ENCODE assay signal across 15 cellular contexts in genomic region chr9:110028281-110029075, GRCh38.
A peak's percentile ranks its signal among the peaks of the same experiment; 100 is the strongest.
DNase-seq lines count a peak whose midpoint lies in the region; ATAC-seq and TF ChIP-seq lines count a peak whose summit lies in the region.
"Had no signal": no experiment of that assay in that cellular context is flagged by ENCODE, and none has a peak within 500 bp of the region (broad histone marks: within the 10 kb centered on the region; RNA-seq: fewer than 3 reads in every experiment).

No MANE protein-coding gene starts in this region.

- no peak overlapping the region for H2AFZ ChIP-seq in trophoblast cell (ENCODE audit: insufficient read depth, low read length, poor library complexity)

- no peak overlapping the region for H3K4me2 ChIP-seq in trophoblast cell (ENCODE audit: low read length)

- H4K8ac ChIP-seq in trophoblast cell (ENCODE audit: low read depth, low read length): no peak overlapping the region

- H3K4ac ChIP-seq in trophoblast cell (ENCODE audit: low read depth, low read length): no peak overlapping the region

- no peaks in the 10 kb centered on the region for H3K9me3 ChIP-seq in trophoblast cell (ENCODE audit: insufficient read depth, low read depth, low read length)
- H3K9me3 ChIP-seq: neutrophil had no signal

- no peaks in the 10 kb centered on the region for H3K9me3 Mint-ChIP-seq in HFFc6
- H3K9me3 Mint-ChIP-seq in activated naive CD4-positive, alpha-beta T cell treated with anti-CD3 and anti-CD28 coated beads for 36 hours: no peaks in the 10 kb centered on the region
- H3K9me3 Mint-ChIP-seq: activated B cell treated with CpG ODN at 0.5 μM for 24 hours, T-cell had no signal

- H3K36me3 Mint-ChIP-seq in HFFc6 (ENCODE audit: low read depth): no peaks in the 10 kb centered on the region; the same call in none of the 2 replicates
- no peaks in the 10 kb centered on the region for H3K36me3 Mint-ChIP-seq in activated naive CD4-positive, alpha-beta T cell treated with anti-CD3 and anti-CD28 coated beads for 36 hours (ENCODE audit: low read depth)
- H3K36me3 Mint-ChIP-seq: activated naive CD4-positive, alpha-beta T cell treated with anti-CD3 and anti-CD28 coated beads, Interleukin-2, amount 10 ng/mL, durations not matched to agents 7 days and 5 days; T-cell had no signal

- CTCF ChIA-PET in activated naive CD4-positive, alpha-beta T cell treated with anti-CD3 and anti-CD28 coated beads for 36 hours (lab: Charles Lee): interaction anchor here (0.6 to 1.2 kb wide), 2 partner anchors 14 to 17 kb away, joined by 3 read pairs; no protein-coding TSS in a partner anchor

- WGBS in trophoblast cell (ENCODE audit: extremely low coverage, insufficient coverage, insufficient read length): no CpG with 5 or more reads among the region's 8 CpGs

- no peak overlapping the region; the same call in 1 of the 2 replicates for H3K4me3 Mint-ChIP-seq in HFFc6
- H3K4me3 Mint-ChIP-seq in activated naive CD4-positive, alpha-beta T cell treated with anti-CD3 and anti-CD28 coated beads for 36 hours: no peak overlapping the region
- H3K4me3 Mint-ChIP-seq: activated B cell treated with CpG ODN at 0.5 μM for 24 hours; activated naive CD4-positive, alpha-beta T cell treated with anti-CD3 and anti-CD28 coated beads, Interleukin-2, amount 10 ng/mL, durations not matched to agents 7 days and 5 days; T-cell had no signal

- no peak overlapping the region for H3K9ac ChIP-seq in trophoblast cell (ENCODE audit: low read length)

- H3K27ac ChIP-seq in trophoblast cell (ENCODE audit: low read depth, low read length): no peak overlapping the region

- H3K18ac ChIP-seq in trophoblast cell (ENCODE audit: low read length): no peak overlapping the region

- peaks cover 73% of the 10 kb centered on the region for H3K4me1 Mint-ChIP-seq in HFFc6 (ENCODE audit: low read depth)
- H3K4me1 Mint-ChIP-seq in activated naive CD4-positive, alpha-beta T cell treated with anti-CD3 and anti-CD28 coated beads for 36 hours (ENCODE audit: low read depth): peaks cover 17% of the 10 kb centered on the region

- H4K91ac ChIP-seq in trophoblast cell (ENCODE audit: low read depth, low read length): peak overlapping the region; percentile 45

- no peak overlapping the region for H4K12ac ChIP-seq in trophoblast cell (ENCODE audit: low read depth, low read length)

- peak overlapping the region; percentile 87 for H2BK120ac ChIP-seq in trophoblast cell (ENCODE audit: insufficient read depth, low read length, poor library complexity)

- H2BK12ac ChIP-seq in trophoblast cell (ENCODE audit: low read length): no peak overlapping the region

- H3K27me3 ChIP-seq in trophoblast cell (ENCODE audit: insufficient read depth, low read length): no peaks in the 10 kb centered on the region

- DNase-seq in HFFc6 (no peak), astrocyte of the spinal cord (ENCODE audit: low read depth, low spot score) (peak; percentile 38), left ventricle myocardium superior (no peak), trophoblast cell (no peak), omental fat pad (ENCODE audit: low spot score) (no peak), dedifferentiated amniotic fluid mesenchymal stem cell (ENCODE audit: extremely low spot score) (no peak)
- no peak for DNase-seq in activated naive CD4-positive, alpha-beta T cell treated with anti-CD3 and anti-CD28 coated beads for 36 hours
- DNase-seq: activated B cell treated with CpG ODN at 0.5 μM for 24 hours; activated CD8-positive, alpha-beta memory T cell treated with anti-CD3 and anti-CD28 coated beads, Interleukin-2, amount 50 U/mL, for 4 hours; activated naive CD4-positive, alpha-beta T cell treated with anti-CD3 and anti-CD28 coated beads, Interleukin-2, amount 10 ng/mL, durations not matched to agents 7 days and 5 days; Calu3; GOT3; T-cell had no signal

- H3K36me3 ChIP-seq in trophoblast cell (ENCODE audit: control insufficient read depth in 1 of 2, insufficient read depth in 2 of 2, low read length in 2 of 2): no peaks in the 10 kb centered on the region
- H3K36me3 ChIP-seq: neutrophil had no signal

- H3K79me1 ChIP-seq in trophoblast cell (ENCODE audit: low read length): peaks cover 5% of the 10 kb centered on the region

- no peak for TF ChIP-seq CTCF in HFFc6 (IDR thresholded peaks at IDR 0.05)
- TF ChIP-seq CTCF in astrocyte of the spinal cord (IDR thresholded peaks at IDR 0.05; ENCODE audit: low read depth, low read length): no peak
- TF ChIP-seq CTCF in omental fat pad (IDR thresholded peaks at IDR 0.05): no peak

- H3K4me1 ChIP-seq in trophoblast cell (ENCODE audit: control insufficient read depth in 1 of 2, insufficient read depth in 2 of 2, low read length in 2 of 2): peaks cover 7 to 9% of the 10 kb centered on the region in 2 experiments

- no peaks in the 10 kb centered on the region for H3K79me2 ChIP-seq in trophoblast cell (ENCODE audit: control insufficient read depth, insufficient read depth, low read length, poor library complexity)

- H3K23ac ChIP-seq in trophoblast cell (ENCODE audit: low read length): no peak overlapping the region

- peak overlapping the region; percentile 86; the same call in 1 of the 2 replicates for H3K27ac Mint-ChIP-seq in HFFc6
- no peak overlapping the region for H3K27ac Mint-ChIP-seq in activated naive CD4-positive, alpha-beta T cell treated with anti-CD3 and anti-CD28 coated beads for 36 hours
- H3K27ac Mint-ChIP-seq: activated B cell treated with CpG ODN at 0.5 μM for 24 hours; activated naive CD4-positive, alpha-beta T cell treated with anti-CD3 and anti-CD28 coated beads, Interleukin-2, amount 10 ng/mL, durations not matched to agents 7 days and 5 days; T-cell had no signal

- no peak overlapping the region for H2AK5ac ChIP-seq in trophoblast cell (ENCODE audit: low read length)

- intact Hi-C loops in left ventricle myocardium superior (cut with micrococcal nuclease): no loop called here
- intact Hi-C loops in activated naive CD4-positive, alpha-beta T cell treated with anti-CD3 and anti-CD28 coated beads for 36 hours (cut with micrococcal nuclease): no loop called here

- in situ Hi-C loops in astrocyte of the spinal cord (cut with HindIII; ENCODE audit: low sequenced_read_pairs): no loop called here

- no peak overlapping the region for H3K14ac ChIP-seq in trophoblast cell (ENCODE audit: low read length)

- no peak overlapping the region for H2BK5ac ChIP-seq in trophoblast cell (ENCODE audit: low read depth, low read length, poor library complexity)

- no peaks in the 10 kb centered on the region; the same call in 1 of the 2 replicates for H3K27me3 Mint-ChIP-seq in HFFc6 (ENCODE audit: insufficient read depth)
- H3K27me3 Mint-ChIP-seq in activated naive CD4-positive, alpha-beta T cell treated with anti-CD3 and anti-CD28 coated beads for 36 hours (ENCODE audit: low read depth): no peaks in the 10 kb centered on the region
- H3K27me3 Mint-ChIP-seq: activated B cell treated with CpG ODN at 0.5 μM for 24 hours, T-cell had no signal

- peak; percentile 46 for ATAC-seq in left ventricle myocardium superior
- no peak for ATAC-seq in HG02852 (IDR thresholded peaks at IDR 0.05; ENCODE audit: unreplicated experiment)
- ATAC-seq in omental fat pad (ENCODE audit: low FRiP score): no peak
- ATAC-seq: T-cell had no signal

- H3K4me3 ChIP-seq in astrocyte of the spinal cord (ENCODE audit: low read depth, low read length) (no peak overlapping the region), trophoblast cell (ENCODE audit: low read depth, low read length) (no peak overlapping the region)
